22 cellular contexts compared by ENCODE assay signal in the genomic region with DNA sequence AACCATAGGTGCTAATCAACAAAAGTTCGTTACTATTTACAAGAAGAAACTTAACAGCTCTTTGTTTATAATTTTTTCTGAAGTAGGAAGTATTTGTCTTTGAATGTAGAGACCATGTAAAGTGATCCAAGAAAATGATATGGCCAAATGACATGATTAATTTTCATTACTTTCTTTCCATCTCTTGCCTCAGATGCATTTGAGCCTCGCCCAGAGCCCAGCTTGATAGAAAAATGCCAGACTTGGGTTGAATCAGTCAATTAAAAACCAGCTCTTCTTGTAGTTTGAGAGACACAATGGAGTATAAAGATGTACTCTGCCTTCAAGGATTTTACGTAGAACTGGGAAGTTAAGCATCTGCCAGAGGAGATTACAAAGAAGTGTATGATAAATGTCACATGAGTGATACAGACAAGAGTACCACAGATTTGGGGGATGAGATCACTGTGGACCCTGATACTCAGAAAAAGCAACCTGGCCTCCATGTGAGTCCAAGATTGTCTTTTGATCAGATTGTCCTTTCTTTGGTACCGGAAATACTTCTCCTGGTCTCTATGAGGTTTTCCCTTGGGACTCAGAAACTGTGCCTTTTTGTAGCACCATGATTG.
"Had no signal": no experiment of that assay in that cellular context is flagged by ENCODE, and none has a peak within 500 bp of the region (broad histone marks: within the 10 kb centered on the region; RNA-seq: fewer than 3 reads in every experiment).

No MANE protein-coding gene starts in this region.

- H3K4me3 Mint-ChIP-seq: activated B cell treated with CpG ODN at 0.5 μM for 24 hours; activated CD4-positive, alpha-beta T cell treated with anti-CD3 and anti-CD28 coated beads for 36 hours; activated CD8-positive, alpha-beta memory T cell treated with anti-CD3 and anti-CD28 coated beads, Interleukin-2, amount 10 ng/mL, durations not matched to agents 7 days and 5 days; activated naive CD4-positive, alpha-beta T cell treated with anti-CD3 and anti-CD28 coated beads, Interleukin-2, amount 10 ng/mL, durations not matched to agents 7 days and 5 days; natural killer cell treated with Interleukin-12 subunit alpha and Interleukin-12 subunit beta and Interleukin-15 and Interleukin-18, amount 100 ng/mL, for 72 hours had no signal

- DNase-seq: activated B cell treated with CpG ODN at 0.5 μM for 24 hours; activated CD4-positive, alpha-beta T cell treated with anti-CD3 and anti-CD28 coated beads for 36 hours; activated CD4-positive, alpha-beta T cell treated with anti-CD3 and anti-CD28 coated beads, Interleukin-2, amount 50 U/mL, for 4 hours; activated CD8-positive, alpha-beta memory T cell treated with anti-CD3 and anti-CD28 coated beads, Interleukin-2, amount 10 ng/mL, durations not matched to agents 7 days and 5 days; activated effector memory CD4-positive, alpha-beta T cell treated with anti-CD3 and anti-CD28 coated beads, Interleukin-2, amount 50 U/mL, for 16 hours; activated naive CD4-positive, alpha-beta T cell treated with anti-CD3 and anti-CD28 coated beads, Interleukin-2, amount 10 ng/mL, durations not matched to agents 7 days and 5 days; adrenal gland; brain microvascular endothelial cell; caudate nucleus; effector memory CD4-positive, alpha-beta T cell; heart left ventricle; islet precursor cell; left cardiac atrium; midbrain; ovary; stimulated activated CD4-positive, alpha-beta T cell treated with anti-CD3 and anti-CD28 coated beads, Interleukin-2, amount 100 ng/mL, for 48 hours; stimulated activated naive CD4-positive, alpha-beta T cell treated with Interleukin-2 at 50 U/mL for 16 hours; SW 1271; tibial artery had no signal

- H3K4me1 Mint-ChIP-seq: activated B cell treated with CpG ODN at 0.5 μM for 24 hours had no signal

- H3K4me1 ChIP-seq: adrenal gland, ascending aorta, tibial artery had no signal

- H3K27ac Mint-ChIP-seq: activated B cell treated with CpG ODN at 0.5 μM for 24 hours; activated CD8-positive, alpha-beta memory T cell treated with anti-CD3 and anti-CD28 coated beads, Interleukin-2, amount 10 ng/mL, durations not matched to agents 7 days and 5 days; activated naive CD4-positive, alpha-beta T cell treated with anti-CD3 and anti-CD28 coated beads, Interleukin-2, amount 10 ng/mL, durations not matched to agents 7 days and 5 days had no signal

- H3K27me3 Mint-ChIP-seq: activated B cell treated with CpG ODN at 0.5 μM for 24 hours; activated CD4-positive, alpha-beta T cell treated with anti-CD3 and anti-CD28 coated beads for 36 hours; activated CD8-positive, alpha-beta memory T cell treated with anti-CD3 and anti-CD28 coated beads, Interleukin-2, amount 10 ng/mL, durations not matched to agents 7 days and 5 days; activated naive CD4-positive, alpha-beta T cell treated with anti-CD3 and anti-CD28 coated beads, Interleukin-2, amount 10 ng/mL, durations not matched to agents 7 days and 5 days had no signal

- H3K9me3 Mint-ChIP-seq: activated B cell treated with CpG ODN at 0.5 μM for 24 hours; activated naive CD4-positive, alpha-beta T cell treated with anti-CD3 and anti-CD28 coated beads, Interleukin-2, amount 10 ng/mL, durations not matched to agents 7 days and 5 days; natural killer cell treated with Interleukin-12 subunit alpha and Interleukin-12 subunit beta and Interleukin-15 and Interleukin-18, amount 100 ng/mL, for 72 hours had no signal

- H3K27me3 ChIP-seq: adrenal gland, ascending aorta, brain microvascular endothelial cell, heart left ventricle, ovary, tibial artery had no signal

- H3K27ac ChIP-seq: adrenal gland, ascending aorta, brain microvascular endothelial cell, heart left ventricle, ovary, prostate gland, tibial artery had no signal

- H3K36me3 Mint-ChIP-seq: natural killer cell treated with Interleukin-12 subunit alpha and Interleukin-12 subunit beta and Interleukin-15 and Interleukin-18, amount 100 ng/mL, for 72 hours had no signal

- H3K9me3 ChIP-seq: adrenal gland, ascending aorta, heart left ventricle, ovary, prostate gland, tibial artery had no signal

- H3K4me3 ChIP-seq: adrenal gland, ascending aorta, heart left ventricle, ovary, prostate gland, tibial artery had no signal

- ATAC-seq: activated CD4-positive, alpha-beta T cell treated with anti-CD3 and anti-CD28 coated beads for 36 hours; activated CD8-positive, alpha-beta memory T cell treated with anti-CD3 and anti-CD28 coated beads, Interleukin-2, amount 10 ng/mL, durations not matched to agents 7 days and 5 days; heart left ventricle; left cardiac atrium; natural killer cell treated with Interleukin-12 subunit alpha and Interleukin-12 subunit beta and Interleukin-15 and Interleukin-18, amount 100 ng/mL, for 72 hours had no signal

- H3K36me3 ChIP-seq: adrenal gland, ascending aorta, heart left ventricle, ovary, prostate gland, tibial artery had no signal
